Comparison of ENCODE assay signal across 25 cellular contexts in the genomic region with DNA sequence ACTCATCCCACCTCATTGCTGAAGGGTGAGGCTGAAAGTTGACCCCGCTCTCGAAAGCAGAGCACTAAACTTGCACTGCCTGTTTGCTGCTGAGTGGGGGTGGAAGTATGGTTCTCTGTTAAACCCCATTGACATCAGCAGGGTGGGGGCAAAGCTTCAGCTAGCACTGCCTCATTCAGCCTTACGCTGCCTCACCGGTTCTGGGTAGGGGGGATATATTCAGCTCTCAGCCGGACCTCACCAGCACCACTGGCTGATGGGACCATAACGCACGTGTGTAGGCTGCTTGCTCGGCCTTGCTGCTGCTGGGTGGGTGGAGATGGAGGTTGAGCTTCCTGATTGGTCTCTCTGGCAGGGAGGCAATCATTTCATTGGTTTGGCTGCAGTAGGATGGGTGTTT.
"Had no signal": no experiment of that assay in that cellular context is flagged by ENCODE, and none has a peak within 500 bp of the region (broad histone marks: within the 10 kb centered on the region; RNA-seq: fewer than 3 reads in every experiment).

No MANE protein-coding gene starts in this region.

- DNase-seq: naive thymus-derived CD8-positive, alpha-beta T cell; nephron progenitor cell; occipital lobe; ovary; psoas muscle; right cardiac atrium; right lobe of liver; sigmoid colon; small intestine; stimulated activated CD4-positive, alpha-beta T cell treated with anti-CD3 and anti-CD28 coated beads, Interleukin-15, amount 100 ng/mL, for 24 hours; stimulated activated CD4-positive, alpha-beta T cell treated with anti-CD3 and anti-CD28 coated beads, Interleukin-2, amount 100 ng/mL, for 24 hours; stimulated activated CD4-positive, alpha-beta T cell treated with anti-CD3 and anti-CD28 coated beads, Interleukin-2, amount 100 ng/mL, for 48 hours; stimulated activated CD4-positive, alpha-beta T cell treated with anti-CD3 and anti-CD28 coated beads, Interleukin-4, amount 100 ng/mL, for 24 hours; stimulated activated naive B cell treated with anti-CD40 and anti-IgM and Interleukin-4, amounts not matched to agents 10 μg/mL and 1 μg/mL and 100 μg/mL, for 72 hours; stimulated activated naive CD4-positive, alpha-beta T cell treated with Interleukin-2 at 50 U/mL for 16 hours; stomach; thyroid gland; trophoblast cell; upper lobe of left lung; uterus had no signal

- H3K4me3 ChIP-seq: ovary, psoas muscle, right lobe of liver, sigmoid colon, stomach, thoracic aorta, thyroid gland, tibial nerve, upper lobe of left lung, uterus had no signal

- ATAC-seq: naive thymus-derived CD8-positive, alpha-beta T cell; natural killer cell treated with Interleukin-12 subunit alpha and Interleukin-12 subunit beta and Interleukin-15 and Interleukin-18, amount 100 ng/mL, for 72 hours; psoas muscle; right cardiac atrium; right lobe of liver; stimulated activated effector memory CD8-positive, alpha-beta T cell treated with anti-CD3 and anti-CD28 coated beads, Interleukin-12 subunit alpha, Interleukin-12 subunit beta, amount 100 ng/mL, for 72 hours; stimulated activated naive B cell treated with anti-CD40 and anti-IgM and Interleukin-4, amounts not matched to agents 10 μg/mL and 1 μg/mL and 100 μg/mL, for 72 hours had no signal

- H2AFZ ChIP-seq: parathyroid adenoma had no signal

- H3K4me1 ChIP-seq: parathyroid adenoma, psoas muscle, right lobe of liver, sigmoid colon, stomach, tibial nerve, upper lobe of left lung, uterus had no signal

- H3K9me3 ChIP-seq: ovary, right lobe of liver, thoracic aorta, thyroid gland had no signal

- H3K27ac ChIP-seq: ovary, parathyroid adenoma, psoas muscle, right lobe of liver, sigmoid colon, stomach, thoracic aorta, thyroid gland, tibial nerve, upper lobe of left lung, uterus had no signal

- H3K79me2 ChIP-seq: parathyroid adenoma had no signal

- H3K9ac ChIP-seq: parathyroid adenoma had no signal

- H3K36me3 ChIP-seq: ovary, right lobe of liver, sigmoid colon, stomach, thoracic aorta, thyroid gland, tibial nerve, upper lobe of left lung, uterus had no signal

- H3K27me3 ChIP-seq: ovary, right lobe of liver, sigmoid colon, stomach, thyroid gland, tibial nerve, upper lobe of left lung, uterus had no signal
